In the genomic region with DNA sequence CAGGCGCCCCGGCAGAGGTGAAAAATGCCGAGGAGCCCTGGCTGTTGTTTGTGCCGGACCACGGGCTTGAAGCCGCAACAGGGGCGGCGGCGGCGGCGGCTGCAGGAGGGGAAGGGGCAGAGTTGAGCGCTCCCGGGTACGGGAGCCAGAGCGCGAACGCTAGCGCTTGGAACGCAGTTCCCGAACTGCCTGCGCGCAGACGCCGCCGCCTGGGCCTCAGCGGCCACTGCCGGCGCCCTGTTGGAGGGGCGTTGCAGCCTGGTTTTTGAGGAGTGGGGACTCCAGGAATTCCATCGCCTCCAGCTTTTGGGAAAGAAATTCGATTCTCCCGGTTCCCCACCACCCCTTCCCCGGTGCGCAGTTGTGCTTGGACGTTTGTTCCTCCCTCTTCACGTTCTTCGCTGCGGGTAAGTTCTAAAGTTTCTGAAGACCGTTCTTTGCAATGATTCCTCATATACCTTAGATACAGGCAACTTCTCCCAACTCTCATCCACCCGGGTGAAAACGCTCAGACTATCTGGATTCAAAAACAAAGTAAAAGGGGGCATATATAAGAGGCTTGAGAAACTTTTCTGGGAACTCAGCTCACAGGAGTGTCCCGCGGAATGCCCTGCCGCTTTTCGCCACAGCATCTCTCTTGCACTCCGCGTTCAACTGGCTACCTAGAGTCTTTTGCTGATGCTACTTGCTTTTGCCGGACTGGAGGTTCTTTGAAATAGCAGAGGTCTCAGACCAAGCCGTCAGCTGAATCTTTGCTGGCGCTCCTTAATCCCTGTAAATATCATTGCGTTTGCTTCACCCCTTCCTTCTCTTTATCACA, we compare ENCODE assay signal across 8 cellular contexts. TPM values are rescaled to one million over a fixed set of nuclear protein-coding genes. Genes with fewer than 3 reads are reported as not detected.
DNase-seq lines count a peak whose midpoint lies in the region; ATAC-seq and TF ChIP-seq lines count a peak whose summit lies in the region.

No MANE protein-coding gene starts in this region.

- no peak overlapping the region for H2BK120ac ChIP-seq in neuronal stem cell (ENCODE audit: low read depth, low read length)

- H3K23ac ChIP-seq in neuronal stem cell (ENCODE audit: low read depth, low read length, poor library complexity) = no peak overlapping the region

- peaks cover 3% of the 10 kb centered on the region for H3K79me1 ChIP-seq in neuronal stem cell (ENCODE audit: low read depth, low read length)

- H3K27me3 Mint-ChIP-seq in activated naive CD8-positive, alpha-beta T cell = peaks cover 46% of the 10 kb centered on the region

- H3K9me3 Mint-ChIP-seq in activated naive CD8-positive, alpha-beta T cell (ENCODE audit: low read depth) = no peaks in the 10 kb centered on the region

- DNase-seq in activated CD8-positive, alpha-beta memory T cell treated with anti-CD3 and anti-CD28 coated beads for 24 hours = peak; percentile 57
- no peak for DNase-seq in activated CD8-positive, alpha-beta memory T cell treated with anti-CD3 and anti-CD28 coated beads, Interleukin-2, amount 50 U/mL, for 4 hours
- DNase-seq in MM.1S (peak; percentile 28), Right ventricle myocardium superior (peak; percentile 58), neuronal stem cell (ENCODE audit: low spot score) (peak; percentile 66), mesenteric fat pad (ENCODE audit: low spot score) (no peak), NCI-H187 treated with DMSO at 0.1 percent for 48 hours (lab: John Stamatoyannopoulos, UW) (no peak)

- no peaks in the 10 kb centered on the region for H3K36me3 Mint-ChIP-seq in activated naive CD8-positive, alpha-beta T cell

- peak overlapping the region; percentile 82 for H3K4me3 Mint-ChIP-seq in activated naive CD8-positive, alpha-beta T cell

- no peaks in the 10 kb centered on the region for H4K20me1 ChIP-seq in MM.1S (ENCODE audit: insufficient read depth, low read length)

- H3K27me3 ChIP-seq in MM.1S (replicated peaks; ENCODE audit: insufficient read depth, low read length) (no peaks in the 10 kb centered on the region), neuronal stem cell (ENCODE audit: control insufficient read depth in 3 of 3, insufficient read depth in 3 of 3, low read depth in 1 of 3, low read length in 3 of 3) (peaks cover 0 to 12% (median 0%) of the 10 kb centered on the region in 3 experiments)

- H3K4me1 ChIP-seq in MM.1S (ENCODE audit: low read length) (peaks cover 12% of the 10 kb centered on the region), neuronal stem cell (ENCODE audit: control insufficient read depth in 2 of 2, insufficient read depth in 1 of 2, low read depth in 1 of 2, low read length in 2 of 2) (peaks cover 2 to 6% of the 10 kb centered on the region in 2 donors)

- H3F3A ChIP-seq in MM.1S (ENCODE audit: insufficient read depth, low read length) = peaks cover 9% of the 10 kb centered on the region; the same call in 1 of the 2 replicates

- no peak overlapping the region for H4K8ac ChIP-seq in neuronal stem cell (ENCODE audit: low read depth, low read length)

- peak overlapping the region; percentile 50; the same call in 1 of the 2 replicates for H3K9ac ChIP-seq in MM.1S (ENCODE audit: low read length)
- H3K9ac ChIP-seq in neuronal stem cell (ENCODE audit: low read depth, low read length, poor library complexity) = peak overlapping the region; percentile 90

- intact Hi-C loops in Right ventricle myocardium superior (cut with DNase I) = no loop called here

- H2AK5ac ChIP-seq in neuronal stem cell (ENCODE audit: low read depth, low read length) = no peak overlapping the region

- H3K4me3 ChIP-seq in MM.1S (ENCODE audit: low read length) (peak overlapping the region; percentile 92), neuronal stem cell (ENCODE audit: low read length in 2 of 2) (peak overlapping the region; percentile 83 to 87)

- H4K91ac ChIP-seq in neuronal stem cell (ENCODE audit: low read depth, low read length, poor library complexity) = peak overlapping the region; percentile 28

- H3K9me2 ChIP-seq in MM.1S (replicated peaks; ENCODE audit: insufficient read depth, low read length) = no peaks in the 10 kb centered on the region

- WGBS in neuronal stem cell (ENCODE audit: extremely low coverage in 2 of 2, insufficient read length in 2 of 2, insufficient replicate concordance in 1 of 2), 2 donors = no CpG with 5 or more reads among the region's 51 CpGs

- H3K4me2 ChIP-seq in MM.1S (ENCODE audit: low read depth, low read length) (peak overlapping the region; percentile 93), neuronal stem cell (ENCODE audit: insufficient read depth, low read length, poor library complexity, severe bottlenecking) (peak overlapping the region; percentile 98)

- ATAC-seq in Right ventricle myocardium superior (ENCODE audit: poor library complexity) = peak; percentile 77

- H2BK15ac ChIP-seq in neuronal stem cell (ENCODE audit: low read length) = peak overlapping the region; percentile 24

- H3K79me2 ChIP-seq in MM.1S (ENCODE audit: low read length) = no peaks in the 10 kb centered on the region

- peaks cover 33% of the 10 kb centered on the region for H3K4me1 Mint-ChIP-seq in activated naive CD8-positive, alpha-beta T cell (ENCODE audit: low read depth)

- H2BK12ac ChIP-seq in neuronal stem cell (ENCODE audit: low read length) = no peak overlapping the region

- no peaks in the 10 kb centered on the region for H3K9me3 ChIP-seq in MM.1S (replicated peaks; ENCODE audit: insufficient read depth, low read length)
- peaks cover 0 to 33% of the 10 kb centered on the region in 2 donors for H3K9me3 ChIP-seq in neuronal stem cell (replicated peaks in 1 of 2; ENCODE audit: control insufficient read depth in 2 of 2, insufficient read depth in 1 of 2, low read depth in 1 of 2, low read length in 2 of 2)

- no peaks in the 10 kb centered on the region for H3K36me3 ChIP-seq in MM.1S (replicated peaks; ENCODE audit: insufficient read depth, low read length)
- peaks cover 0 to 38% of the 10 kb centered on the region in 2 donors for H3K36me3 ChIP-seq in neuronal stem cell (replicated peaks in 1 of 2; ENCODE audit: control insufficient read depth in 2 of 2, insufficient read depth in 2 of 2, low read length in 2 of 2)

- peak overlapping the region; percentile 97 for H3K18ac ChIP-seq in neuronal stem cell (ENCODE audit: low read length)

- no peak overlapping the region for H3K4ac ChIP-seq in neuronal stem cell (ENCODE audit: low read length)

- H3K27ac ChIP-seq in MM.1S (ENCODE audit: low read length) (no peak overlapping the region), neuronal stem cell (replicated peaks; ENCODE audit: low read length) (peak overlapping the region; percentile 88)

- no peak for TF ChIP-seq CTCF in MM.1S (IDR thresholded peaks at IDR 0.05; ENCODE audit: low read length)

- H2AFZ ChIP-seq in MM.1S (ENCODE audit: low read length) (peak overlapping the region; percentile 95), neuronal stem cell (ENCODE audit: low read length) (peak overlapping the region; percentile 98)

- peak overlapping the region; percentile 87 for H3K14ac ChIP-seq in neuronal stem cell (ENCODE audit: low read length)

- no peak overlapping the region for H3K27ac Mint-ChIP-seq in activated naive CD8-positive, alpha-beta T cell

- peak overlapping the region; percentile 95 for H2BK5ac ChIP-seq in neuronal stem cell (ENCODE audit: low read length)

RNA-seq across cellular contexts. Expression of gene FAT4, which starts 1.0 kb away (rescaled TPM):
- total RNA-seq in Right ventricle myocardium superior = 6.2 TPM
- 1.1 TPM for polyA plus RNA-seq in neuronal stem cell (2013, experiment 1 of 2)
- polyA plus RNA-seq in neuronal stem cell (2013, experiment 2 of 2) = 1.1 TPM
- 7.3 TPM for total RNA-seq in mesenteric fat pad

Comparison
In these comparisons a context has a peak if more than half of its experiments do, and no peak if none do; other contexts are left out.
1. DNase-seq: peak in activated CD8-positive, alpha-beta memory T cell treated with anti-CD3 and anti-CD28 coated beads for 24 hours (single experiment), MM.1S (single experiment), Right ventricle myocardium superior (single experiment) and neuronal stem cell (single experiment); none in activated CD8-positive, alpha-beta memory T cell treated with anti-CD3 and anti-CD28 coated beads, Interleukin-2, amount 50 U/mL, for 4 hours (single experiment), mesenteric fat pad (single experiment) and NCI-H187 treated with DMSO at 0.1 percent for 48 hours (single experiment).